ENCODE assay signal across 2 cellular contexts in genomic region chr1:157753611-157754010, GRCh38.
TF ChIP-seq lines count a peak whose summit lies in the region.

No MANE protein-coding gene starts in this region.

TF ChIP-seq in GM23338, 12 proteins besides CTCF, POLR2A, EP300 and RAD21:
- no peak for TF ChIP-seq EZH2phosphoT487 (IDR thresholded peaks at IDR 0.05; ENCODE audit: unreplicated experiment)
- TF ChIP-seq, protein P1, sequence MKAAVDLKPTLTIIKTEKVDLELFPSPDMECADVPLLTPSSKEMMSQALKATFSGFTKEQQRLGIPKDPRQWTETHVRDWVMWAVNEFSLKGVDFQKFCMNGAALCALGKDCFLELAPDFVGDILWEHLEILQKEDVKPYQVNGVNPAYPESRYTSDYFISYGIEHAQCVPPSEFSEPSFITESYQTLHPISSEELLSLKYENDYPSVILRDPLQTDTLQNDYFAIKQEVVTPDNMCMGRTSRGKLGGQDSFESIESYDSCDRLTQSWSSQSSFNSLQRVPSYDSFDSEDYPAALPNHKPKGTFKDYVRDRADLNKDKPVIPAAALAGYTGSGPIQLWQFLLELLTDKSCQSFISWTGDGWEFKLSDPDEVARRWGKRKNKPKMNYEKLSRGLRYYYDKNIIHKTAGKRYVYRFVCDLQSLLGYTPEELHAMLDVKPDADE (IDR thresholded peaks at IDR 0.05), result no peak
- TF ChIP-seq ZNF462 (CRISPR knock-in tag; IDR thresholded peaks at IDR 0.05), result peak; percentile 64; the same call in 1 of the 2 replicates
- TF ChIP-seq NANOG (IDR thresholded peaks at IDR 0.05; ENCODE audit: borderline replicate concordance), result 0 out of 2 replicates have a peak, but pooled peaks have one; percentile 18
- TF ChIP-seq ZNF331 (CRISPR knock-in tag; IDR thresholded peaks at IDR 0.05; ENCODE audit: low read depth), result no peak
- TF ChIP-seq REST (IDR thresholded peaks at IDR 0.05; ENCODE audit: unreplicated experiment), result no peak
- no peak for TF ChIP-seq JUNB (IDR thresholded peaks at IDR 0.05; ENCODE audit: unreplicated experiment)
- TF ChIP-seq ZNF114 (CRISPR knock-in tag; IDR thresholded peaks at IDR 0.05), result no peak

TF ChIP-seq in H1, 55 proteins besides CTCF, POLR2A, EP300 and RAD21:
- TF ChIP-seq MAFK (IDR thresholded peaks at IDR 0.05; ENCODE audit: low read depth, low read length) (no peak), YY1 (IDR thresholded peaks at IDR 0.05; ENCODE audit: low read depth, low read length) (no peak), KDM4A (IDR thresholded peaks at IDR 0.05; ENCODE audit: low read depth, low read length, severe bottlenecking) (no peak), SAP30 (IDR thresholded peaks at IDR 0.05; ENCODE audit: insufficient read depth, insufficient replicate concordance, low read length) (no peak)
